Comparison of ENCODE assay signal across 8 cellular contexts in the genomic region with DNA sequence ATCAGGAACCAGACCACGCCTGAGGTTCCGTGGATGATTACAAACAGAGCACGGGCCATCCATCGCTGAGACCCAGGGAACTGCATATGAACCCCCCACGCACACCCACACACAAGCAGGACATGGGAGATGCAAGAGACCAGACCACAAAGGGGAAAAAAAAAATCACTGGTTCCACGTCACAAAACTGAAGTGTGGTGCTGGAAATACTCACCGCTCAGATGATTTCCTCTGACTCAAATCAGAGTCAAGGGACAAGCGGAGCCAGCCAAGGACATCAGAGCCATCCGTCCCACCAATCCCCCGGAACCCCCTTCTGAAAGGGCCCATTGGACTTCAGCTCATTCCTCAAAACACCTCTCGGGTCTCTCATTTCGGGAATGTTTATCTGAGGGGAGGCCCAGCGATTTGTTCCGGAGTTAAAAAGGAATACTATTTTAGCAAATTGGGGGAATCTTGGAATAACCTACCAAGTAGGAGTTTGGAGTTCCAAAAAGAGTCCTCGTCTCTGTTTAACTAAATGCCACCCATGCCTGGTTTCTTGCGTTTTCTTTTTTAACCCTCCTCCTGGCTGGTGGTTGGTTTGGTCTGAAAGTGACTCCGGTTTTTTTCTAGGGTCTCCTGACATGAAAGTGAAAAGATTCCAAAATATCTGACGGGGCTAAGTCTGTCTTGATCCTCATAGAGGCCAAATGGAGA. TPM values are rescaled to one million over a fixed set of nuclear protein-coding genes. Genes with fewer than 3 reads are reported as not detected.
A peak's percentile ranks its signal among the peaks of the same experiment; 100 is the strongest.
DNase-seq lines count a peak whose midpoint lies in the region; ATAC-seq and TF ChIP-seq lines count a peak whose summit lies in the region.
"Had no signal": no experiment of that assay in that cellular context is flagged by ENCODE, and none has a peak within 500 bp of the region (broad histone marks: within the 10 kb centered on the region; RNA-seq: fewer than 3 reads in every experiment).

No MANE protein-coding gene starts in this region.

- H3K9ac ChIP-seq in SK-N-SH, result no peak overlapping the region

- no peak overlapping the region for H3K27ac ChIP-seq in SK-N-SH (ENCODE audit: low read depth in 2 of 2, low read length in 1 of 2)
- H3K27ac ChIP-seq: neutrophil had no signal

- no peak overlapping the region for H2AFZ ChIP-seq in SK-N-SH (ENCODE audit: low read depth)

- POLR2A ChIA-PET in SK-N-SH (lab: Yijun Ruan, JAX), result no interaction called here

- no peak overlapping the region for H3K4me3 ChIP-seq in SK-N-SH (ENCODE audit: low read depth in 2 of 2, low read length in 1 of 2)

- no peak for TF ChIP-seq EP300 in SK-N-SH (IDR thresholded peaks at IDR 0.05; ENCODE audit: borderline replicate concordance in 1 of 2, low read depth in 1 of 2, low read length in 1 of 2)

- CTCF ChIA-PET in SK-N-SH (lab: Yijun Ruan, JAX), result no interaction called here

- peaks cover 6% of the 10 kb centered on the region; the same call in 1 of the 2 replicates for H4K20me1 ChIP-seq in SK-N-SH (ENCODE audit: insufficient read depth)

- intact Hi-C loops in natural killer cell (cut with micrococcal nuclease), result no loop called here

- H3K27ac Mint-ChIP-seq in natural killer cell, result peak overlapping the region in 1 of 2 donors; percentile 63

- no peaks in the 10 kb centered on the region for H3K9me3 Mint-ChIP-seq in natural killer cell

- TF ChIP-seq RAD21 in SK-N-SH (IDR thresholded peaks at IDR 0.05; ENCODE audit: low read length), result no peak

- no peak overlapping the region for H3K4me2 ChIP-seq in SK-N-SH

- H3K4me1 Mint-ChIP-seq in natural killer cell, result peaks cover 17 to 27% of the 10 kb centered on the region in 2 donors

- ATAC-seq in GM18868 (IDR thresholded peaks at IDR 0.05; ENCODE audit: unreplicated experiment) (peak; percentile 66), HG02798 (IDR thresholded peaks at IDR 0.05; ENCODE audit: poor library complexity, unreplicated experiment) (peak; percentile 57), natural killer cell (peak in 2 of 3 donors; percentile 18 to 62)

- no peak for TF ChIP-seq CTCF in natural killer cell (IDR thresholded peaks at IDR 0.05)
- TF ChIP-seq CTCF in SK-N-SH (IDR thresholded peaks at IDR 0.05), result no peak

- H3K9me2 ChIP-seq in SK-N-SH, result no peaks in the 10 kb centered on the region

- no peaks in the 10 kb centered on the region for H3K27me3 Mint-ChIP-seq in natural killer cell (ENCODE audit: low read depth in 2 of 2)

- no peaks in the 10 kb centered on the region for H3K4me1 ChIP-seq in SK-N-SH (ENCODE audit: control insufficient read depth in 1 of 2, insufficient read depth in 2 of 2, low read depth in 1 of 2, low read length in 1 of 2)

- H3K36me3 ChIP-seq in SK-N-SH (replicated peaks in 1 of 2; ENCODE audit: control insufficient read depth in 1 of 2, insufficient read depth in 2 of 2, low read length in 1 of 2), result no peaks in the 10 kb centered on the region
- H3K36me3 ChIP-seq: neutrophil had no signal

- peaks cover 27% of the 10 kb centered on the region; the same call in 1 of the 2 replicates for H3K79me2 ChIP-seq in SK-N-SH (ENCODE audit: insufficient read depth)

- H3F3A ChIP-seq in SK-N-SH (replicated peaks; ENCODE audit: insufficient read depth), result peaks cover 3% of the 10 kb centered on the region

- WGBS in SK-N-SH (ENCODE audit: low lambda C conversion rate), result 92% methylated on average over 18 of the region's 18 CpGs

- no peaks in the 10 kb centered on the region for H3K36me3 Mint-ChIP-seq in natural killer cell

- DNase-seq in amniotic epithelial cell (ENCODE audit: low read depth), result peak; percentile 91
- no peak for DNase-seq in natural killer cell
- no peak for DNase-seq in GM19238 (ENCODE audit: insufficient read length, low spot score)
- DNase-seq in SK-N-SH, result no peak
- no peak for DNase-seq in iPS-NIHi7 (ENCODE audit: extremely low spot score)

- H3K9me3 ChIP-seq in SK-N-SH, result no peaks in the 10 kb centered on the region
- H3K9me3 ChIP-seq: neutrophil had no signal

- peak overlapping the region; percentile 21 for H3K4me3 Mint-ChIP-seq in natural killer cell

- H3K27me3 ChIP-seq in SK-N-SH (ENCODE audit: insufficient read depth), result no peaks in the 10 kb centered on the region
- H3K27me3 ChIP-seq: neutrophil had no signal

TF ChIP-seq in SK-N-SH, 30 proteins besides CTCF, POLR2A, EP300 and RAD21:
- no peak for TF ChIP-seq ELF1 (IDR thresholded peaks at IDR 0.05)
- no peak for TF ChIP-seq MEF2A (IDR thresholded peaks at IDR 0.05; ENCODE audit: borderline replicate concordance, low read depth)
- no peak for TF ChIP-seq TEAD4 (IDR thresholded peaks at IDR 0.05; ENCODE audit: borderline replicate concordance, insufficient read depth)
- no peak for TF ChIP-seq JUND (IDR thresholded peaks at IDR 0.05)
- no peak for TF ChIP-seq EZH2phosphoT487 (IDR thresholded peaks at IDR 0.05; ENCODE audit: borderline replicate concordance, low read depth)
- no peak for TF ChIP-seq NRF1 (IDR thresholded peaks at IDR 0.05; ENCODE audit: low read depth, low read length)
- no peak for TF ChIP-seq GABPA (IDR thresholded peaks at IDR 0.05; ENCODE audit: low read depth)
- TF ChIP-seq, protein P1, sequence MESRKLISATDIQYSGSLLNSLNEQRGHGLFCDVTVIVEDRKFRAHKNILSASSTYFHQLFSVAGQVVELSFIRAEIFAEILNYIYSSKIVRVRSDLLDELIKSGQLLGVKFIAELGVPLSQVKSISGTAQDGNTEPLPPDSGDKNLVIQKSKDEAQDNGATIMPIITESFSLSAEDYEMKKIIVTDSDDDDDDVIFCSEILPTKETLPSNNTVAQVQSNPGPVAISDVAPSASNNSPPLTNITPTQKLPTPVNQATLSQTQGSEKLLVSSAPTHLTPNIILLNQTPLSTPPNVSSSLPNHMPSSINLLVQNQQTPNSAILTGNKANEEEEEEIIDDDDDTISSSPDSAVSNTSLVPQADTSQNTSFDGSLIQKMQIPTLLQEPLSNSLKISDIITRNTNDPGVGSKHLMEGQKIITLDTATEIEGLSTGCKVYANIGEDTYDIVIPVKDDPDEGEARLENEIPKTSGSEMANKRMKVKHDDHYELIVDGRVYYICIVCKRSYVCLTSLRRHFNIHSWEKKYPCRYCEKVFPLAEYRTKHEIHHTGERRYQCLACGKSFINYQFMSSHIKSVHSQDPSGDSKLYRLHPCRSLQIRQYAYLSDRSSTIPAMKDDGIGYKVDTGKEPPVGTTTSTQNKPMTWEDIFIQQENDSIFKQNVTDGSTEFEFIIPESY (IDR thresholded peaks at IDR 0.05; ENCODE audit: borderline replicate concordance, low read depth), result no peak
- TF ChIP-seq, protein P2, sequence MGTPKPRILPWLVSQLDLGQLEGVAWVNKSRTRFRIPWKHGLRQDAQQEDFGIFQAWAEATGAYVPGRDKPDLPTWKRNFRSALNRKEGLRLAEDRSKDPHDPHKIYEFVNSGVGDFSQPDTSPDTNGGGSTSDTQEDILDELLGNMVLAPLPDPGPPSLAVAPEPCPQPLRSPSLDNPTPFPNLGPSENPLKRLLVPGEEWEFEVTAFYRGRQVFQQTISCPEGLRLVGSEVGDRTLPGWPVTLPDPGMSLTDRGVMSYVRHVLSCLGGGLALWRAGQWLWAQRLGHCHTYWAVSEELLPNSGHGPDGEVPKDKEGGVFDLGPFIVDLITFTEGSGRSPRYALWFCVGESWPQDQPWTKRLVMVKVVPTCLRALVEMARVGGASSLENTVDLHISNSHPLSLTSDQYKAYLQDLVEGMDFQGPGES (IDR thresholded peaks at IDR 0.05; ENCODE audit: low read depth, low read length), result no peak
- no peak for TF ChIP-seq SMC3 (IDR thresholded peaks at IDR 0.05; ENCODE audit: low read depth, low read length)
TF ChIP-seq in SK-N-SH: peak in this region for 0.

RNA-seq across cellular contexts. Expression of a gene that starts 15.0 kb away (rescaled TPM):
- total RNA-seq in natural killer cell, result 10 to 100 TPM in 2 of 3 donors, 1 to 10 TPM in 1; 8.3 to 15.7 (median 12.6) TPM
- 20.6 and 21.1 TPM in 2 replicates for polyA plus RNA-seq in SK-N-SH (2012; rRNA removed)
- polyA plus RNA-seq in SK-N-SH (2012; cell fraction: cytosol; rRNA removed), result 13.3 and 15.9 TPM in 2 replicates
- 25.3 and 31.1 TPM in 2 replicates for polyA plus RNA-seq in SK-N-SH (2012; cell fraction: nucleus; rRNA removed)

RNA-seq across cellular contexts. Expression of a gene that starts 55.3 kb away (rescaled TPM):
- 100 to 1,000 TPM; 194 to 219 (median 197) TPM for total RNA-seq in natural killer cell
- polyA plus RNA-seq in SK-N-SH (2012; rRNA removed), result 140 and 151 TPM in 2 replicates
- 102 and 103 TPM in 2 replicates for polyA plus RNA-seq in SK-N-SH (2012; cell fraction: cytosol; rRNA removed)
- 424 and 428 TPM in 2 replicates for polyA plus RNA-seq in SK-N-SH (2012; cell fraction: nucleus; rRNA removed)

RNA-seq across cellular contexts. Expression of a gene that starts 57.3 kb away (rescaled TPM):
- total RNA-seq in natural killer cell, result 10 to 100 TPM; 17.9 to 19.2 (median 18.2) TPM
- polyA plus RNA-seq in SK-N-SH (2012; rRNA removed), result 79.5 and 98.1 TPM in 2 replicates
- polyA plus RNA-seq in SK-N-SH (2012; cell fraction: cytosol; rRNA removed), result 69.1 and 83.0 TPM in 2 replicates
- 53.9 and 64.3 TPM in 2 replicates for polyA plus RNA-seq in SK-N-SH (2012; cell fraction: nucleus; rRNA removed)

RNA-seq across cellular contexts. Expression of a gene that starts 57.3 kb away (rescaled TPM):
- 10 to 100 TPM in 2 of 3 donors, 1 to 10 TPM in 1; 7.9 to 12.0 (median 10.0) TPM for total RNA-seq in natural killer cell
- 30.7 and 34.8 TPM in 2 replicates for polyA plus RNA-seq in SK-N-SH (2012; rRNA removed)
- polyA plus RNA-seq in SK-N-SH (2012; cell fraction: cytosol; rRNA removed), result 36.0 and 37.6 TPM in 2 replicates
- 13.9 and 18.7 TPM in 2 replicates for polyA plus RNA-seq in SK-N-SH (2012; cell fraction: nucleus; rRNA removed)
